ENCODE assay signal across 8 cellular contexts in genomic region chr2:73779472-73780241, GRCh38. TPM values are rescaled to one million over a fixed set of nuclear protein-coding genes. Genes with fewer than 3 reads are reported as not detected.
DNase-seq lines count a peak whose midpoint lies in the region; ATAC-seq lines count a peak whose summit lies in the region.

DUSP11 (minus strand) TSS chr2:73780103; CDS start chr2:73779974, 129 bp downstream.

- H3K9me3 ChIP-seq in GM23248 (ENCODE audit: low read depth) = no peaks in the 10 kb centered on the region

- peaks cover 22% of the 10 kb centered on the region for H3K36me3 ChIP-seq in GM23248 (ENCODE audit: low read depth)

- H3K4me2 ChIP-seq in GM23248 (ENCODE audit: unreplicated experiment) = peak within 1 kb of the TSS; percentile 84

- peaks cover 51% of the 10 kb centered on the region for H3K36me3 Mint-ChIP-seq in activated T-helper 17 cell treated with anti-CD3 and anti-CD28 coated beads, Interleukin-2, amount 50 U/mL, for 72 hours (ENCODE audit: low read depth)
- H3K36me3 Mint-ChIP-seq in natural killer cell treated with Interleukin-12 subunit alpha and Interleukin-12 subunit beta and Interleukin-15 and Interleukin-18, amount 100 ng/mL, for 72 hours = peaks cover 9% of the 10 kb centered on the region
- peaks cover 33% of the 10 kb centered on the region for H3K36me3 Mint-ChIP-seq in stimulated activated naive CD8-positive, alpha-beta T cell treated with anti-CD3 and anti-CD28 coated beads, Interleukin-15, Interleukin-2, amounts not matched to agents 100 ng/mL and 50 ng/mL, for 24 hours (ENCODE audit: low read depth)

- H3F3A ChIP-seq in GM23248 (ENCODE audit: insufficient read depth) = peaks cover 6% of the 10 kb centered on the region; the same call in 1 of the 2 replicates

- peak within 1 kb of the TSS; percentile 99 for H3K27ac Mint-ChIP-seq in activated T-helper 17 cell treated with anti-CD3 and anti-CD28 coated beads, Interleukin-2, amount 50 U/mL, for 72 hours
- peak within 1 kb of the TSS; percentile 86 to 95 for H3K27ac Mint-ChIP-seq in natural killer cell treated with Interleukin-12 subunit alpha and Interleukin-12 subunit beta and Interleukin-15 and Interleukin-18, amount 100 ng/mL, for 72 hours
- H3K27ac Mint-ChIP-seq in stimulated activated naive CD8-positive, alpha-beta T cell treated with anti-CD3 and anti-CD28 coated beads, Interleukin-15, Interleukin-2, amounts not matched to agents 100 ng/mL and 50 ng/mL, for 24 hours = peak within 1 kb of the TSS; percentile 96

- H3K4me1 ChIP-seq in GM23248 (ENCODE audit: insufficient read depth) = peaks cover 25% of the 10 kb centered on the region

- peaks cover 6% of the 10 kb centered on the region for H3K4me1 Mint-ChIP-seq in activated T-helper 17 cell treated with anti-CD3 and anti-CD28 coated beads, Interleukin-2, amount 50 U/mL, for 72 hours
- peaks cover 21% of the 10 kb centered on the region in 2 donors for H3K4me1 Mint-ChIP-seq in natural killer cell treated with Interleukin-12 subunit alpha and Interleukin-12 subunit beta and Interleukin-15 and Interleukin-18, amount 100 ng/mL, for 72 hours (ENCODE audit: low read depth in 2 of 2)
- H3K4me1 Mint-ChIP-seq in stimulated activated naive CD8-positive, alpha-beta T cell treated with anti-CD3 and anti-CD28 coated beads, Interleukin-15, Interleukin-2, amounts not matched to agents 100 ng/mL and 50 ng/mL, for 24 hours (ENCODE audit: low read depth) = peaks cover 29% of the 10 kb centered on the region

- peaks cover 4% of the 10 kb centered on the region for H3K27me3 Mint-ChIP-seq in activated T-helper 17 cell treated with anti-CD3 and anti-CD28 coated beads, Interleukin-2, amount 50 U/mL, for 72 hours
- H3K27me3 Mint-ChIP-seq in natural killer cell treated with Interleukin-12 subunit alpha and Interleukin-12 subunit beta and Interleukin-15 and Interleukin-18, amount 100 ng/mL, for 72 hours = peaks cover 4 to 7% of the 10 kb centered on the region in 2 donors
- peaks cover 4% of the 10 kb centered on the region for H3K27me3 Mint-ChIP-seq in stimulated activated naive CD8-positive, alpha-beta T cell treated with anti-CD3 and anti-CD28 coated beads, Interleukin-15, Interleukin-2, amounts not matched to agents 100 ng/mL and 50 ng/mL, for 24 hours

- ATAC-seq in activated T-helper 17 cell treated with anti-CD3 and anti-CD28 coated beads, Interleukin-2, amount 50 U/mL, for 72 hours (replicated peaks) = peak; percentile 99
- peak; percentile 100 for ATAC-seq in natural killer cell treated with Interleukin-12 subunit alpha and Interleukin-12 subunit beta and Interleukin-15 and Interleukin-18, amount 100 ng/mL, for 72 hours

- H3K27me3 ChIP-seq in GM23248 (replicated peaks; ENCODE audit: insufficient read depth) = no peaks in the 10 kb centered on the region

- peak within 1 kb of the TSS; percentile 96 for H2AFZ ChIP-seq in GM23248

- H3K4me3 ChIP-seq in GM23248 = peak within 1 kb of the TSS; percentile 96

- H3K79me2 ChIP-seq in GM23248 (ENCODE audit: insufficient read depth) = peaks cover 53% of the 10 kb centered on the region

- in situ Hi-C loops in GM23248 (cut with MboI) = no loop called here

- WGBS in GM23248 (ENCODE audit: low coverage in 1 of 2, low lambda C conversion rate in 2 of 2, missing lambda C conversion rate in 2 of 2), 2 experiments = 0 to 1% methylated on average over 33 to 40 of the region's 41 CpGs

- no peaks in the 10 kb centered on the region for H3K9me3 Mint-ChIP-seq in activated T-helper 17 cell treated with anti-CD3 and anti-CD28 coated beads, Interleukin-2, amount 50 U/mL, for 72 hours
- H3K9me3 Mint-ChIP-seq in natural killer cell treated with Interleukin-12 subunit alpha and Interleukin-12 subunit beta and Interleukin-15 and Interleukin-18, amount 100 ng/mL, for 72 hours = no peaks in the 10 kb centered on the region
- H3K9me3 Mint-ChIP-seq in stimulated activated naive CD8-positive, alpha-beta T cell treated with anti-CD3 and anti-CD28 coated beads, Interleukin-15, Interleukin-2, amounts not matched to agents 100 ng/mL and 50 ng/mL, for 24 hours = no peaks in the 10 kb centered on the region

- peak within 1 kb of the TSS; percentile 100 for H3K9ac ChIP-seq in GM23248

- peak within 1 kb of the TSS; percentile 100 for H3K4me3 Mint-ChIP-seq in activated T-helper 17 cell treated with anti-CD3 and anti-CD28 coated beads, Interleukin-2, amount 50 U/mL, for 72 hours
- H3K4me3 Mint-ChIP-seq in natural killer cell treated with Interleukin-12 subunit alpha and Interleukin-12 subunit beta and Interleukin-15 and Interleukin-18, amount 100 ng/mL, for 72 hours = peak within 1 kb of the TSS; percentile 95
- peak within 1 kb of the TSS; percentile 98 for H3K4me3 Mint-ChIP-seq in stimulated activated naive CD8-positive, alpha-beta T cell treated with anti-CD3 and anti-CD28 coated beads, Interleukin-15, Interleukin-2, amounts not matched to agents 100 ng/mL and 50 ng/mL, for 24 hours

- H3K9me2 ChIP-seq in GM23248 (ENCODE audit: insufficient read depth) = no peaks in the 10 kb centered on the region

- peak within 1 kb of the TSS; percentile 95 for H3K27ac ChIP-seq in GM23248

- DNase-seq in EH (ENCODE audit: low read depth) (peak; percentile 94), GM23248 (peak; percentile 96), LHCN-M2 (ENCODE audit: low read depth) (peak; percentile 93), RPMI8226 (peak; percentile 96), fibroblast of peridontal ligament (ENCODE audit: extremely low read depth) (peak; percentile 94)
- DNase-seq in natural killer cell treated with Interleukin-12 subunit alpha and Interleukin-12 subunit beta and Interleukin-15 and Interleukin-18, amount 100 ng/mL, for 72 hours (ENCODE audit: low spot score) = peak; percentile 95

- 0 out of 2 replicates have a peak, but pooled peaks cover 3% of the 10 kb centered on the region for H4K20me1 ChIP-seq in GM23248 (ENCODE audit: insufficient read depth)

RNA-seq across cellular contexts. Expression of gene DUSP11, which starts in this region (rescaled TPM):
- 37.3 and 58.3 TPM in 2 replicates for total RNA-seq in GM23248 (2014; rRNA removed; shearing (Covaris generic))
- polyA plus RNA-seq in GM23248 (2016; fragmentation: Nextera tagmentation; extraction: Ambion mirVana) = 56.0 and 60.2 TPM in 2 replicates
- total RNA-seq in LHCN-M2 (2014; rRNA removed) = 26.9 and 31.8 TPM in 2 replicates
- polyA plus RNA-seq in LHCN-M2 (2012) = 17.7 TPM
- total RNA-seq in activated T-helper 17 cell treated with anti-CD3 and anti-CD28 coated beads, Interleukin-2, amount 50 U/mL, for 72 hours = 10 to 100 TPM; 36.7 to 41.0 TPM
- 10 to 100 TPM; 30.7 to 50.1 TPM for total RNA-seq in natural killer cell treated with Interleukin-12 subunit alpha and Interleukin-12 subunit beta and Interleukin-15 and Interleukin-18, amount 100 ng/mL, for 72 hours

Comparison
In these comparisons a context has a peak if more than half of its experiments do, and no peak if none do; other contexts are left out.
1. Peak in every context shown above with its lines: DNase-seq, ATAC-seq, H3K4me3 ChIP-seq and H3K27ac ChIP-seq.